In the genomic region with DNA sequence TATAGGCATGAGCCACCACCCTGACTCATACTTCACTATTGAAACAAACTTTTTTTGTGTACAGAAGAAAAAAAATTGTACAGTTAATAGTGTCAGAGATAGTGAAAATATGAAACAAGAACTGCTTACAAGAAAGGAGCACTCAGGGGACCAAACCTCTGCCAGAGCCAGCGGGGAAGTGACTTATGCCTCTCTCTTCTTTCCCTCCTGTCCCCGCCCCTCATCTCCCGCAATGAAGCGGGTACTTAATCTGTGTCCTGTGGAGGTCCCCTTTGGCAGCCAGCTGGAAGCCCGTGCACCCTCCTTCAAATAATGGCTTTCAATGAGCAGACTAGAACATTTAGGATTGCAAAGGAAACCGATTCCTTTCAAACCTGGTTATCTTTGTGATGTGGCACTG, we compare ENCODE assay signal across 14 cellular contexts. TPM values are rescaled to one million over a fixed set of nuclear protein-coding genes. Genes with fewer than 3 reads are reported as not detected.
"Had no signal": no experiment of that assay in that cellular context is flagged by ENCODE, and none has a peak within 500 bp of the region (broad histone marks: within the 10 kb centered on the region; RNA-seq: fewer than 3 reads in every experiment).

No MANE protein-coding gene starts in this region.

RNA-seq across cellular contexts. Expression of gene PPIAL4A, which starts 51.5 kb away (rescaled TPM):
- total RNA-seq: cardiac muscle cell; colonic mucosa; esophagus muscularis mucosa; kidney; left lung; mammary epithelial cell; mucosa of descending colon; omental fat pad; prostate gland; right cardiac atrium; stomach; T-helper 2 cell treated with Interferon-gamma antibody and Interleukin-4, amounts not matched to agents 100 ng/mL and 5 ng/mL, for 36 hours; testis; upper lobe of right lung had no signal
